ENCODE assay signal across 27 cellular contexts in genomic region chr7:155992974-155993373, GRCh38.
"Had no signal": no experiment of that assay in that cellular context is flagged by ENCODE, and none has a peak within 500 bp of the region (broad histone marks: within the 10 kb centered on the region; RNA-seq: fewer than 3 reads in every experiment).

No MANE protein-coding gene starts in this region.

- H3K4me3 Mint-ChIP-seq: immature natural killer cell; naive B cell; nephron; stimulated activated effector memory CD8-positive, alpha-beta T cell treated with anti-CD3 and anti-CD28 coated beads, Interleukin-12 subunit alpha, Interleukin-12 subunit beta, amount 100 ng/mL, for 72 hours; type B pancreatic cell had no signal

- H3K4me3 ChIP-seq: dorsolateral prefrontal cortex, esophagus squamous epithelium, gastroesophageal sphincter, lung, prostate gland, right lobe of liver, suprapubic skin, thyroid gland, vagina had no signal

- H3K4me1 ChIP-seq: gastroesophageal sphincter, parathyroid adenoma, prostate gland, right lobe of liver, suprapubic skin, thyroid gland had no signal

- H3K36me3 Mint-ChIP-seq: immature natural killer cell; stimulated activated effector memory CD8-positive, alpha-beta T cell treated with anti-CD3 and anti-CD28 coated beads, Interleukin-12 subunit alpha, Interleukin-12 subunit beta, amount 100 ng/mL, for 72 hours; type B pancreatic cell had no signal

- ATAC-seq: gastroesophageal sphincter; left colon; left ventricle myocardium superior; right lobe of liver; stimulated activated naive CD8-positive, alpha-beta T cell treated with anti-CD3 and anti-CD28 coated beads, Interleukin-15, Interleukin-2, amounts not matched to agents 100 U/mL and 50 U/mL, for 24 hours had no signal

- H3K27me3 Mint-ChIP-seq: naive B cell had no signal

- H3K36me3 ChIP-seq: esophagus squamous epithelium, gastroesophageal sphincter, prostate gland, right lobe of liver, suprapubic skin, thyroid gland, vagina had no signal

- H3K27me3 ChIP-seq: right lobe of liver, thyroid gland, vagina had no signal

- H3K9ac ChIP-seq: parathyroid adenoma had no signal

- H3K9me3 Mint-ChIP-seq: nephron, type B pancreatic cell had no signal

- DNase-seq: cortex of kidney; effector memory CD4-positive, alpha-beta T cell; esophagus squamous epithelium; foreskin fibroblast; glutamatergic neuron; immature natural killer cell; kidney; left colon; left ventricle myocardium superior; mesenchymal stem cell; naive B cell; retina; right lobe of liver; stimulated activated CD4-positive, alpha-beta T cell treated with anti-CD3 and anti-CD28 coated beads, Interleukin-4, amount 100 ng/mL, for 1 hour; stimulated activated CD8-positive, alpha-beta memory T cell treated with anti-CD3 and anti-CD28 coated beads, Interleukin-4, amount 100 ng/mL, for 48 hours; stimulated activated naive CD8-positive, alpha-beta T cell treated with anti-CD3 and anti-CD28 coated beads, Interleukin-15, Interleukin-2, amounts not matched to agents 100 U/mL and 50 U/mL, for 24 hours; thyroid gland had no signal

- H3K4me1 Mint-ChIP-seq: nephron; stimulated activated effector memory CD8-positive, alpha-beta T cell treated with anti-CD3 and anti-CD28 coated beads, Interleukin-12 subunit alpha, Interleukin-12 subunit beta, amount 100 ng/mL, for 72 hours had no signal

- H3K27ac ChIP-seq: dorsolateral prefrontal cortex, esophagus squamous epithelium, gastroesophageal sphincter, parathyroid adenoma, prostate gland, right lobe of liver, suprapubic skin, thyroid gland, vagina had no signal

- H3K9me3 ChIP-seq: esophagus squamous epithelium, gastroesophageal sphincter, prostate gland, right lobe of liver, suprapubic skin, thyroid gland, vagina had no signal

- H3K27ac Mint-ChIP-seq: immature natural killer cell; nephron; stimulated activated effector memory CD8-positive, alpha-beta T cell treated with anti-CD3 and anti-CD28 coated beads, Interleukin-12 subunit alpha, Interleukin-12 subunit beta, amount 100 ng/mL, for 72 hours; type B pancreatic cell had no signal
